In genomic region chr15:100842756-100843730, GRCh38 we compare ENCODE assay signal across 17 cellular contexts. TPM values are rescaled to one million over a fixed set of nuclear protein-coding genes. Genes with fewer than 3 reads are reported as not detected.
DNase-seq lines count a peak whose midpoint lies in the region; ATAC-seq and TF ChIP-seq lines count a peak whose summit lies in the region.
"Had no signal": no experiment of that assay in that cellular context is flagged by ENCODE, and none has a peak within 500 bp of the region (broad histone marks: within the 10 kb centered on the region; RNA-seq: fewer than 3 reads in every experiment).

No MANE protein-coding gene starts in this region.

- H3K36me3 Mint-ChIP-seq in osteocyte (ENCODE audit: unreplicated experiment) (no peaks in the 10 kb centered on the region), CD14-positive monocyte (no peaks in the 10 kb centered on the region)

- H3K9me3 Mint-ChIP-seq in osteocyte (ENCODE audit: unreplicated experiment) (no peaks in the 10 kb centered on the region), CD14-positive monocyte (peaks cover 0 to 2% (median 0%) of the 10 kb centered on the region in 7 donors)

- H3K4me3 Mint-ChIP-seq in osteocyte (ENCODE audit: unreplicated experiment) (no peak overlapping the region), CD14-positive monocyte (no peak overlapping the region)

- H3K27ac Mint-ChIP-seq in osteocyte (ENCODE audit: unreplicated experiment) (peak overlapping the region; percentile 25), CD14-positive monocyte (no peak overlapping the region)

- TF ChIP-seq CTCF in osteocyte (IDR thresholded peaks at IDR 0.05) (no peak), CD14-positive monocyte (IDR thresholded peaks at IDR 0.05) (no peak)

- H3K4me1 Mint-ChIP-seq in osteocyte (ENCODE audit: unreplicated experiment) (peaks cover 10% of the 10 kb centered on the region), CD14-positive monocyte (no peaks in the 10 kb centered on the region)

- ATAC-seq in HG02623 (IDR thresholded peaks at IDR 0.05; ENCODE audit: unreplicated experiment), result no peak

- intact Hi-C loops in CD14-positive monocyte (cut with micrococcal nuclease), result no loop called here

- H3K27me3 Mint-ChIP-seq in osteocyte (ENCODE audit: unreplicated experiment) (peaks cover 2% of the 10 kb centered on the region), CD14-positive monocyte (ENCODE audit: low read depth in 3 of 3) (peaks cover 5 to 8% (median 7%) of the 10 kb centered on the region in 3 donors)

- DNase-seq in AG20443 (ENCODE audit: low spot score) (peak; percentile 33), M059J (ENCODE audit: low read depth) (peak; percentile 37), dedifferentiated amniotic fluid mesenchymal stem cell (ENCODE audit: extremely low spot score) (peak; percentile 97), osteocyte (ENCODE audit: extremely low spot score, unreplicated experiment) (peak; percentile 67), inferior parietal cortex (ENCODE audit: extremely low spot score) (no peak), CD14-positive monocyte (ENCODE audit: low spot score) (no peak), NCI-H774 (lab: John Stamatoyannopoulos, UW) (no peak)
- DNase-seq: activated naive CD4-positive, alpha-beta T cell treated with anti-CD3 and anti-CD28 coated beads, Interleukin-2, amount 50 U/mL, for 16 hours; activated T-cell treated with anti-CD3 and anti-CD28 coated beads, Interleukin-2, amount 50 U/mL, for 1 hour; DMS53; esophagus squamous epithelium; left ventricle myocardium inferior; MV-4-11; NCI-H2081; NCI-H510A treated with DMSO at 0.1 percent for 48 hours had no signal

RNA-seq across cellular contexts. Expression of gene ALDH1A3, which starts 36.6 kb away (rescaled TPM):
- 343 and 350 TPM in 2 replicates for total RNA-seq in M059J (2014; rRNA removed; shearing (Covaris generic))
- total RNA-seq in osteocyte, result 0.30 and 0.57 TPM in 2 replicates
- not detected for polyA plus RNA-seq in CD14-positive monocyte
- total RNA-seq: myocyte had no signal

Comparison
In these comparisons a context has a peak if more than half of its experiments do, and no peak if none do; other contexts are left out.
1. DNase-seq: peak in AG20443 (single experiment), M059J (single experiment), dedifferentiated amniotic fluid mesenchymal stem cell (single experiment) and osteocyte (single experiment); none in inferior parietal cortex (single experiment), CD14-positive monocyte (single experiment) and NCI-H774 (single experiment).
2. RNA of gene ALDH1A3, which starts 36.6 kb away (total RNA-seq): 343 to 350 TPM in M059J; 0.30 to 0.57 TPM in osteocyte; every median in the first group is over 100 times any median in the second.